Comparison of ENCODE assay signal across 16 cellular contexts in the genomic region with DNA sequence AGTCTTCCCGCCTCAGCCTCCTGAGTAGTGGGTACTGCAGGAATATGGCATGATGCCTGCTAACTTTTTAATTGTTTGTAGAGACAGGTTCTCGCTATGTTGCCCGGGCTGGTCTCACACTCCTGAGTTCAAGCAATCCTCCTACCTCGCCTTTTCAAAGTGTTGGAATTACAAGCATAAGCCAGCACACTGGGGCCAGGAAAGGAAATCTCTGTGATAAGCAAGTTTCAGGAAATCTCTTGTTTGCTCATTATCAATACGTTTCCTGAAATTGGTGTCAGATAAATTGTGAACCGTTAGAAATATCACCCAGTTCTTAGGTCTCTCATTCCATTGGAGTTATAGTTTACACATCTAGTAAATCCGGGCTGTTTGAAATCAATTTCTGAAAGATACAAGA.
"Had no signal": no experiment of that assay in that cellular context is flagged by ENCODE, and none has a peak within 500 bp of the region (broad histone marks: within the 10 kb centered on the region; RNA-seq: fewer than 3 reads in every experiment).

No MANE protein-coding gene starts in this region.

- FAIRE-seq: astrocyte, bronchial epithelial cell had no signal

- H3K27ac ChIP-seq: adrenal gland, body of pancreas had no signal

- ATAC-seq: activated CD4-positive, alpha-beta T cell treated with anti-CD3 and anti-CD28 coated beads for 36 hours; activated CD4-positive, CD25-positive, alpha-beta regulatory T cell treated with anti-CD3 and anti-CD28 coated beads, Interleukin-2, amount 50 U/mL, for 24 hours; activated naive CD4-positive, alpha-beta T cell treated with anti-CD3 and anti-CD28 coated beads, Interleukin-2, amount 50 U/mL, for 72 hours; activated T-cell treated with anti-CD3 and anti-CD28 coated beads, Interleukin-2, amount 50 U/mL, for 4 hours; body of pancreas; Panc1; WTC11 had no signal

- DNase-seq: activated CD4-positive, alpha-beta T cell treated with anti-CD3 and anti-CD28 coated beads, Interleukin-2, amount 50 U/mL, for 48 hours; cerebellar nuclear complex; NCI-H1092 treated with DMSO at 0.1 percent for 48 hours; NCI-H187 treated with DMSO at 0.1 percent for 48 hours; NCI-H2081; NCI-H2227 treated with DMSO at 0.1 percent for 48 hours had no signal
